11 cellular contexts compared by ENCODE assay signal in the genomic region with DNA sequence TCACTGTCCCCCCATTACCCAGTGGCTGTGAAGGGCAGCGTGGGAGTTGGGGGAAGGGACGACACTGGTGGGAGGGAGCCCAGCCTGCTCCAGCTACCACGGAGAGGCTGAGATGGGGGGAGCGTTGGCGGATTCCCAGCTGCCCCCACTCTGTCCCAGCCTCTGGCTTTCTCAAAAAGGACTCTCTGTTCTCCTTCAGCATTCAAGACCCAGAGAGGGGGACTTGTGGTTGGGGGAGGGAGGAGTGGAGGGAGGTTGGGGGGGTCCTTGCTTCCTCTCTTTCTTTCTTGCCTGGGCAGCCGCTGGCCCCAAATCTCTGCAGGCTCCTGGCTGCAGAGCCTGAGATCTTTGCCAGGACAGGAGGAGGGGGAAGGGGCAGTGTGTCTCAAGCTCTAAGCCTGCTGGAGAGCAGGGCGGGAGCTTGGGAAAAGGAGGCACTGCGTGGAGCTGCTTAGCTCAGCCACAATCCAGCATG. TPM values are rescaled to one million over a fixed set of nuclear protein-coding genes. Genes with fewer than 3 reads are reported as not detected.
DNase-seq lines count a peak whose midpoint lies in the region; ATAC-seq and TF ChIP-seq lines count a peak whose summit lies in the region.
"Had no signal": no experiment of that assay in that cellular context is flagged by ENCODE, and none has a peak within 500 bp of the region (broad histone marks: within the 10 kb centered on the region; RNA-seq: fewer than 3 reads in every experiment).

No MANE protein-coding gene starts in this region.

- no peaks in the 10 kb centered on the region for H3K9me3 ChIP-seq in right atrium auricular region
- no peaks in the 10 kb centered on the region for H3K9me3 ChIP-seq in psoas muscle
- H3K9me3 ChIP-seq: BLaER1 treated with 17β-estradiol and CSF1 and Interleukin-3, amounts not matched to agents 10 nM and 100 nM; colonic mucosa had no signal

- H3K27me3 Mint-ChIP-seq in brain, result peaks cover 3% of the 10 kb centered on the region

- peak overlapping the region; percentile 18 to 85 (median 83) for H3K27ac Mint-ChIP-seq in brain
- H3K27ac Mint-ChIP-seq: stimulated activated effector memory CD8-positive, alpha-beta T cell treated with anti-CD3 and anti-CD28 coated beads, Interleukin-12 subunit alpha, Interleukin-12 subunit beta, amount 100 ng/mL, for 72 hours had no signal

- H3K9me3 Mint-ChIP-seq in brain, result peaks cover 0 to 3% (median 0%) of the 10 kb centered on the region in 5 experiments
- H3K9me3 Mint-ChIP-seq: stimulated activated effector memory CD8-positive, alpha-beta T cell treated with anti-CD3 and anti-CD28 coated beads, Interleukin-12 subunit alpha, Interleukin-12 subunit beta, amount 100 ng/mL, for 72 hours had no signal

- peaks cover 79% of the 10 kb centered on the region for H3K4me1 Mint-ChIP-seq in brain
- H3K4me1 Mint-ChIP-seq: stimulated activated effector memory CD8-positive, alpha-beta T cell treated with anti-CD3 and anti-CD28 coated beads, Interleukin-12 subunit alpha, Interleukin-12 subunit beta, amount 100 ng/mL, for 72 hours had no signal

- peak; percentile 28 to 59 (median 50) for ATAC-seq in psoas muscle
- ATAC-seq in esophagus mucosa, result no peak
- ATAC-seq: stimulated activated effector memory CD8-positive, alpha-beta T cell treated with anti-CD3 and anti-CD28 coated beads, Interleukin-12 subunit alpha, Interleukin-12 subunit beta, amount 100 ng/mL, for 72 hours had no signal

- no peaks in the 10 kb centered on the region for H3K36me3 Mint-ChIP-seq in brain
- H3K36me3 Mint-ChIP-seq: stimulated activated effector memory CD8-positive, alpha-beta T cell treated with anti-CD3 and anti-CD28 coated beads, Interleukin-12 subunit alpha, Interleukin-12 subunit beta, amount 100 ng/mL, for 72 hours had no signal

- H3K4me1 ChIP-seq in right atrium auricular region (peaks cover 0 to 48% of the 10 kb centered on the region in 2 donors), psoas muscle (peaks cover 68% of the 10 kb centered on the region)
- H3K4me1 ChIP-seq: colonic mucosa had no signal

- H3K27me3 ChIP-seq in right atrium auricular region (no peaks in the 10 kb centered on the region), psoas muscle (ENCODE audit: insufficient read depth in 3 of 3, low read length in 2 of 3) (no peaks in the 10 kb centered on the region)
- H3K27me3 ChIP-seq: BLaER1 treated with 17β-estradiol and CSF1 and Interleukin-3, amounts not matched to agents 10 nM and 100 nM; colonic mucosa had no signal

- intact Hi-C loops in psoas muscle (cut with DNase I), result loop anchor here in 1 of 2 donors (5.0 kb wide), 1 partner anchor 75 kb away; the partner anchor contains the start of gene CASQ1

- H3K36me3 ChIP-seq in right atrium auricular region, result peaks cover 26% of the 10 kb centered on the region
- peaks cover 0 to 35% of the 10 kb centered on the region in 2 donors for H3K36me3 ChIP-seq in psoas muscle (ENCODE audit: insufficient read depth in 1 of 2, low read depth in 1 of 2)
- H3K36me3 ChIP-seq: BLaER1 treated with 17β-estradiol and CSF1 and Interleukin-3, amounts not matched to agents 10 nM and 100 nM; colonic mucosa had no signal

- H3K27ac ChIP-seq in right atrium auricular region, result peak overlapping the region; percentile 67 to 90
- peak overlapping the region; percentile 98 for H3K27ac ChIP-seq in psoas muscle
- H3K27ac ChIP-seq: BLaER1 treated with 17β-estradiol and CSF1 and Interleukin-3, amounts not matched to agents 10 nM and 100 nM; colonic mucosa had no signal

- TF ChIP-seq CTCF in brain (conservative IDR thresholded peaks at IDR 0.05) (no peak), right atrium auricular region (IDR thresholded peaks at IDR 0.05) (no peak), psoas muscle (IDR thresholded peaks at IDR 0.05) (no peak), GM20000 (IDR thresholded peaks at IDR 0.05; ENCODE audit: extremely low read depth, missing control alignments) (no peak)

- DNase-seq in EH (ENCODE audit: low read depth) (peak; percentile 48), right atrium auricular region (ENCODE audit: low spot score) (no peak), psoas muscle (peak in 1 of 2 donors; percentile 86), GM20000 (ENCODE audit: low spot score) (no peak), KG1 (lab: John Stamatoyannopoulos, UW) (no peak), NCI-H1092 treated with DMSO at 0.1 percent for 48 hours (lab: John Stamatoyannopoulos, UW) (no peak)
- DNase-seq: colonic mucosa had no signal

- peak overlapping the region; percentile 54 to 62 for H3K4me3 ChIP-seq in right atrium auricular region
- peak overlapping the region; percentile 82 for H3K4me3 ChIP-seq in psoas muscle
- H3K4me3 ChIP-seq: BLaER1 treated with 17β-estradiol and CSF1 and Interleukin-3, amounts not matched to agents 10 nM and 100 nM; colonic mucosa had no signal

- peak overlapping the region; percentile 65 to 87 (median 80) for H3K4me3 Mint-ChIP-seq in brain
- H3K4me3 Mint-ChIP-seq: stimulated activated effector memory CD8-positive, alpha-beta T cell treated with anti-CD3 and anti-CD28 coated beads, Interleukin-12 subunit alpha, Interleukin-12 subunit beta, amount 100 ng/mL, for 72 hours had no signal

- 11 to 20% (median 20%) methylated on average over 8 of the region's 8 CpGs for WGBS in psoas muscle, 3 donors

RNA-seq across cellular contexts. Expression of gene ATP1A2, which starts 2.2 kb away (rescaled TPM):
- polyA plus RNA-seq in brain (ENCODE audit: insufficient read depth, low read depth, low replicate concordance), result 216 TPM
- total RNA-seq in right atrium auricular region, result 100 to 1,000 TPM; 146 to 228 TPM
- total RNA-seq in psoas muscle, result 1,000 to 10,000 TPM in 1 of 4 donors, 100 to 1,000 TPM in 3; 523 to 1,040 (median 587) TPM
- 100 to 1,000 TPM in 2 of 3 donors, 10 to 100 TPM in 1; 52.5 to 194 (median 162) TPM for polyA plus RNA-seq in psoas muscle
- total RNA-seq in esophagus mucosa, result 0.80 TPM

RNA-seq across cellular contexts. Expression of gene IGSF8, which starts 19.3 kb away (rescaled TPM):
- polyA plus RNA-seq in brain (ENCODE audit: insufficient read depth, low read depth, low replicate concordance), result 111 TPM
- 10 to 100 TPM; 20.1 to 20.8 TPM for total RNA-seq in right atrium auricular region
- 1 to 10 TPM; 4.3 to 8.6 (median 6.4) TPM for total RNA-seq in psoas muscle
- 1 to 10 TPM; 4.9 to 6.5 (median 6.4) TPM for polyA plus RNA-seq in psoas muscle
- total RNA-seq in esophagus mucosa, result 13.7 TPM

RNA-seq across cellular contexts. Expression of gene ATP1A4, which starts 33.7 kb away (rescaled TPM):
- polyA plus RNA-seq in brain (ENCODE audit: insufficient read depth, low read depth, low replicate concordance), result not detected
- total RNA-seq in right atrium auricular region, result not detected
- 1 to 10 TPM in 1 of 4 donors, under 1 TPM in 3; 0.07 to 2.0 (median 0.38) TPM for total RNA-seq in psoas muscle
- 1 to 10 TPM in 1 of 3 donors, under 1 TPM in 2; 0.03 to 1.3 (median 0.13) TPM for polyA plus RNA-seq in psoas muscle
- total RNA-seq in esophagus mucosa, result not detected
- total RNA-seq: colonic mucosa had no signal

RNA-seq across cellular contexts. Expression of gene KCNJ9, which starts 36.4 kb away (rescaled TPM):
- polyA plus RNA-seq in brain (ENCODE audit: insufficient read depth, low read depth, low replicate concordance) (19.0 TPM), psoas muscle (under 1 TPM in 2 of 3 donors, not detected in 1; 0.01 to 0.04 TPM)
- total RNA-seq in right atrium auricular region (under 1 TPM in 1 of 2 donors, not detected in 1; 0.08 TPM), psoas muscle (not detected), esophagus mucosa (not detected)

RNA-seq across cellular contexts. Expression of gene KCNJ10, which starts 47.8 kb away (rescaled TPM):
- polyA plus RNA-seq in brain (ENCODE audit: insufficient read depth, low read depth, low replicate concordance) (79.9 TPM), psoas muscle (under 1 TPM in 2 of 3 donors, not detected in 1; 0.01 to 0.03 TPM)
- total RNA-seq in right atrium auricular region (under 1 TPM in 1 of 2 donors, not detected in 1; 0.20 TPM), psoas muscle (under 1 TPM in 2 of 4 donors, not detected in 2; 0.08 to 0.09 TPM), esophagus mucosa (not detected)

Comparison
In these comparisons a context has a peak if more than half of its experiments do, and no peak if none do; other contexts are left out.
1. RNA of gene ATP1A2, which starts 2.2 kb away (total RNA-seq): 523 to 1,040 TPM in psoas muscle and 146 to 228 TPM in right atrium auricular region; 0.80 TPM in esophagus mucosa (single experiment); every median in the first group is over 10 times any median in the second.